ENCODE assay signal across 8 cellular contexts in the genomic region with DNA sequence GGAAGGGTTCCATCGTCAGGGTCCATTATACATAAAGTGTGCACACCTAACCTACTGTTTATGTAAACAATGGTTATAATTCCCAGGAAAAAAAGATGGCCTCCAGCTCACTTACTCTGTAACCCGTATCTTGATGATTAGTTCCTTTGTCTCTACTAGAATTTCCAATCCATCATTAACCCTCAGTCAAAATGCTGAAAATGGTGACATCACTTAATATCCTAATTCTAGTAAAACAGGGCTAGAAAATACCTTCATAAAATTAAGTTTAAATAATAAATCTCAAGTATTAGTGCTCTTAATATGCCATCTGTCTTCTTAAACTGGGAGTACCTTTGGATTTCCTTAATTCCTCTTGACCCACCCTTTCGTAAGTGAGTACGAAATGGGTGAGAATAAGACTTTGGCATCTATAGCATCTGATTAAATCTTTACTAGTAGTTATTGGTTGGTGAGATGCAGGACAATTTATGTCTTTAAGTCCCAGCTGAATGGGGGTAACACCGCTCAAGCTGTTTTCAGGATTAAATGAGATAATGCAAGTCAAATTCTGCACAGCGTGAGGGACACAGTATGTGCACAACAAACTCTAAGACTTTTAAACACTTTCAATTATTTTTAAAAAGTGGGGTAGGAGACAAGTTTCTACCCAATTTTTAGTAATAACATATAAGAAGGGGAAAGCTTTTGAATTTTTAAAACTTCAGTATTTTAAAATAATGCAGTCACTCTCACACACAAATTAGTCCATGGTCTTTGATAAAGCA. TPM values are rescaled to one million over a fixed set of nuclear protein-coding genes. Genes with fewer than 3 reads are reported as not detected.
DNase-seq lines count a peak whose midpoint lies in the region; ATAC-seq and TF ChIP-seq lines count a peak whose summit lies in the region.

No MANE protein-coding gene starts in this region.

- H3K27ac ChIP-seq in 22Rv1 (peak overlapping the region; percentile 85), HUES48 (ENCODE audit: low read depth, low read length) (peak overlapping the region; percentile 75), mammary epithelial cell (ENCODE audit: insufficient read depth, low read depth, low read length) (peak overlapping the region; percentile 70)

- no peak for TF ChIP-seq POLR2A in lower leg skin (IDR thresholded peaks at IDR 0.05)

- peaks cover 25% of the 10 kb centered on the region for H3K79me2 ChIP-seq in mammary epithelial cell (ENCODE audit: insufficient read depth, low read length)

- H3K4me1 Mint-ChIP-seq in mesothelial cell of epicardium, result peaks cover 24% of the 10 kb centered on the region

- H3K4me3 ChIP-seq in HUES48 (ENCODE audit: low read depth, low read length) (peak overlapping the region; percentile 86), mammary epithelial cell (replicated peaks in 1 of 3; ENCODE audit: insufficient read depth in 1 of 3, low read depth in 2 of 3, low read length in 3 of 3) (peak overlapping the region; percentile 74 to 85 (median 76)), mucosa of descending colon (no peak overlapping the region), lower leg skin (ENCODE audit: low read depth, poor library complexity, severe bottlenecking) (no peak overlapping the region)

- no peaks in the 10 kb centered on the region for H3K9me3 ChIP-seq in HUES48 (ENCODE audit: control insufficient read depth, insufficient read depth, low read length)
- no peaks in the 10 kb centered on the region for H3K9me3 ChIP-seq in mammary epithelial cell (replicated peaks; ENCODE audit: insufficient read depth, low read length)
- no peaks in the 10 kb centered on the region for H3K9me3 ChIP-seq in mucosa of descending colon

- H3K27me3 Mint-ChIP-seq in mesothelial cell of epicardium (ENCODE audit: low read depth), result no peaks in the 10 kb centered on the region

- peaks cover 8% of the 10 kb centered on the region for H3K36me3 ChIP-seq in HUES48 (ENCODE audit: control insufficient read depth, insufficient read depth, low read length)
- H3K36me3 ChIP-seq in mammary epithelial cell (ENCODE audit: insufficient read depth, low read length), result no peaks in the 10 kb centered on the region
- no peaks in the 10 kb centered on the region for H3K36me3 ChIP-seq in mucosa of descending colon (ENCODE audit: low read depth)

- peak overlapping the region; percentile 92 for H3K4me3 Mint-ChIP-seq in mesothelial cell of epicardium

- ATAC-seq in mucosa of descending colon, result no peak

- CTCF ChIA-PET in mammary epithelial cell (lab: Charles Lee; ENCODE audit: low non-redundant PET), result no interaction called here

- DNase-seq in mammary epithelial cell, result no peak
- DNase-seq in mesothelial cell of epicardium (ENCODE audit: low spot score in 2 of 2, unreplicated experiment in 2 of 2), result no peak
- no peak for DNase-seq in mucosa of descending colon
- DNase-seq in SKM-1 treated with dmso at 0.1 percent for 144 hours (lab: John Stamatoyannopoulos, UW; ENCODE audit: unreplicated experiment), result no peak
- DNase-seq in lower leg skin (ENCODE audit: low spot score in 2 of 2), result no peak
- no peak for DNase-seq in NCI-H2227 treated with DMSO at 0.1 percent for 48 hours (lab: John Stamatoyannopoulos, UW)

- BruUV-seq in mammary epithelial cell (replicated peaks; lab: Mats Ljungman, UMichigan), result no TSS peak

- WGBS in mammary epithelial cell (ENCODE audit: low coverage, missing lambda C conversion rate), result 98% methylated on average over 6 of the region's 6 CpGs
- WGBS in lower leg skin, 2 donors, result 80 to 88% methylated on average over 6 of the region's 6 CpGs

- H3K36me3 Mint-ChIP-seq in mesothelial cell of epicardium, result peaks cover 7% of the 10 kb centered on the region

- in situ Hi-C loops in mammary epithelial cell (cut with MboI; ENCODE audit: low sequenced_read_pairs in 2 of 2), result no loop called here

- intact Hi-C loops in mammary epithelial cell (cut with micrococcal nuclease), result loop anchor here (1.0 to 10.0 kb wide), 4 partner anchors 74 to 232 kb away; partner anchors contain the start of gene PHIP
- intact Hi-C loops in mucosa of descending colon (cut with DNase I, micrococcal nuclease), result loop anchor here in 1 of 2 donors (5.0 kb wide), 1 partner anchor 156 kb away; the partner anchor contains the start of gene PHIP
- intact Hi-C loops in lower leg skin (cut with DNase I; ENCODE audit: low total_unique reads), result no loop called here

- peak overlapping the region; percentile 96 for H2AFZ ChIP-seq in mammary epithelial cell (ENCODE audit: low read depth, low read length)

- 0 out of 2 replicates have a peak overlapping the region, but pooled peaks have one; percentile 79 for H3K9ac ChIP-seq in HUES48 (ENCODE audit: low read depth, low read length)
- peak overlapping the region; percentile 81 for H3K9ac ChIP-seq in mammary epithelial cell (ENCODE audit: insufficient read depth, low read length)

- H3K27ac Mint-ChIP-seq in mesothelial cell of epicardium, result peak overlapping the region; percentile 97

- peak overlapping the region; percentile 77 for H3K4me2 ChIP-seq in mammary epithelial cell (ENCODE audit: insufficient read depth, low read depth, low read length)

- dilution Hi-C loops in mammary epithelial cell (cut with HindIII; ENCODE audit: low sequenced_read_pairs), result loop anchor here (10.0 kb wide), 1 partner anchor 272 kb away; no protein-coding TSS in a partner anchor

- H4K20me1 ChIP-seq in mammary epithelial cell (ENCODE audit: insufficient read depth, low read length), result no peaks in the 10 kb centered on the region

- H3K4me1 ChIP-seq in HUES48 (ENCODE audit: control insufficient read depth, insufficient read depth, low read length) (0 out of 2 replicates have a peak, but pooled peaks cover 5% of the 10 kb centered on the region), mammary epithelial cell (ENCODE audit: insufficient read depth, low read length) (peaks cover 3% of the 10 kb centered on the region), mucosa of descending colon (ENCODE audit: low read depth) (peaks cover 6% of the 10 kb centered on the region)

- H3K27me3 ChIP-seq in HUES48 (ENCODE audit: control insufficient read depth, insufficient read depth, low read length) (no peaks in the 10 kb centered on the region), mammary epithelial cell (ENCODE audit: insufficient read depth, low read length) (no peaks in the 10 kb centered on the region)

- no peak for TF ChIP-seq CTCF in 22Rv1 (IDR thresholded peaks at IDR 0.05)
- no peak for TF ChIP-seq CTCF in mammary epithelial cell (conservative IDR thresholded peaks at IDR 0.05 in 1 of 2, IDR thresholded peaks at IDR 0.05 in 1 of 2; ENCODE audit: extremely low read depth in 1 of 2, insufficient read depth in 1 of 2, low read depth in 1 of 2, low read length in 2 of 2)
- no peak for TF ChIP-seq CTCF in mesothelial cell of epicardium (IDR thresholded peaks at IDR 0.05; ENCODE audit: unreplicated experiment)
- TF ChIP-seq CTCF in mucosa of descending colon (IDR thresholded peaks at IDR 0.05), result no peak
- no peak for TF ChIP-seq CTCF in lower leg skin (IDR thresholded peaks at IDR 0.05)

- peaks cover 6% of the 10 kb centered on the region for H3K9me3 Mint-ChIP-seq in mesothelial cell of epicardium

RNA-seq across cellular contexts. Expression of gene HMGN3, which starts 1.6 kb away (rescaled TPM):
- total RNA-seq in mammary epithelial cell (10 to 100 TPM; 25.0 to 38.1 TPM), mesothelial cell of epicardium (104 to 106 TPM (median 104 TPM) in 3 replicates), mucosa of descending colon (10 to 100 TPM; 24.4 to 48.0 (median 42.6) TPM), lower leg skin (10 to 100 TPM; 10.8 to 38.3 (median 21.4) TPM)
- polyA plus RNA-seq in mammary epithelial cell, result 25.2 TPM
- polyA minus RNA-seq in mammary epithelial cell, result 5.1 TPM

Comparison
In these comparisons a context has a peak if more than half of its experiments do, and no peak if none do; other contexts are left out.
1. H3K4me3 ChIP-seq: peak in HUES48 (single experiment) and mammary epithelial cell (3 of 3); none in mucosa of descending colon (single experiment) and lower leg skin (single experiment).
2. Peak in every context shown above with its lines, with median percentiles within 50 percentile points of each other: H3K27ac ChIP-seq.